15 cellular contexts compared by ENCODE assay signal in the genomic region with DNA sequence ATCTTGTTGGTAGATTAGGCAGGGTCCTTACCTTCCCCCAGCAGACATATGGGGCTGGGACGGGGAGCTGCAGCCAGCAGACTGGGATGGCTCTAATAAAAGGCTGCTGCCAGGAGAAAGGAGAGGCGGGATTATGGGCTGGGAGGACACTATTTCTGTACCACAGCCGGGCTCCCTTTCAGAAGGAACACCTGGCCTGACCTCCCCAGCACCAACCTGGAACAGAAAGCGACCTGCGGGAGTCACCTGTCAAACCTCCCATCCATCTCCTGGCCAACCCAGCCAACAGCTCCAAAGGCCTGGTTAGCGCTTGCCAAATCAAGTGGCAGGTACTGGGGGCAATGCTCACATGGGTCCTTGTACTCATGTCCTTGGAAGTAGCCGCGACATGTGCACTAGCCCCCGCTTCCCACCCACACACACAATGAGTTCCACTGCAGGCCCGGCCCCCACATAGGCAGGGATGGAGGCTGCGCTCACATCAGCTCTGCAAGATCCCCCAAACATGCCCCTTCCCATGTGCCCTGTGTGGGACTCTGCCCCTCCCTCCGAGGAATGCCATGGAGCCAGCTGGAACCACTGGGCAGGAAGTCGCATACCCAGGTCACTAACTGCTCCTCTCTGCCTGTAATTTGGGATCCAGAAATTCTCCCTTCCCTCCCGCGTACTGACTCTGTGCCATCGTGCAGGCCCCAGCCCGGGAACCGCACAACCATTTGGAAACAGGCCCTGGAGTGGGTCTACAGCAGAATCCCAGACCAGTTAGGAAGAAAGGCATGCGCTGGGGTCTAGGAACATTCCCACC.
DNase-seq lines count a peak whose midpoint lies in the region; ATAC-seq and TF ChIP-seq lines count a peak whose summit lies in the region.
"Had no signal": no experiment of that assay in that cellular context is flagged by ENCODE, and none has a peak within 500 bp of the region (broad histone marks: within the 10 kb centered on the region; RNA-seq: fewer than 3 reads in every experiment).

No MANE protein-coding gene starts in this region.

- H3K27me3 ChIP-seq in sigmoid colon = no peaks in the 10 kb centered on the region
- H3K27me3 ChIP-seq: esophagus muscularis mucosa had no signal

- H3K27ac Mint-ChIP-seq in activated T-helper 17 cell treated with anti-CD3 and anti-CD28 coated beads, Interleukin-2, amount 50 U/mL, for 72 hours = peak overlapping the region; percentile 10

- H3K9me3 ChIP-seq in sigmoid colon = no peaks in the 10 kb centered on the region
- H3K9me3 ChIP-seq: esophagus muscularis mucosa had no signal

- no peak for TF ChIP-seq EP300 in sigmoid colon (IDR thresholded peaks at IDR 0.05)

- no peak for TF ChIP-seq CTCF in sigmoid colon (IDR thresholded peaks at IDR 0.05)

- 88 to 91% methylated on average over 19 of the region's 19 CpGs for WGBS in sigmoid colon, 2 donors

- H3K27ac ChIP-seq in sigmoid colon = peak overlapping the region in 3 of 4 donors; percentile 82 to 95 (median 89)

- H3K36me3 ChIP-seq in sigmoid colon = peaks cover 4 to 68% (median 28%) of the 10 kb centered on the region in 4 donors

- TF ChIP-seq POLR2A in sigmoid colon (IDR thresholded peaks at IDR 0.05) = no peak

- no peaks in the 10 kb centered on the region for H3K4me1 Mint-ChIP-seq in activated T-helper 17 cell treated with anti-CD3 and anti-CD28 coated beads, Interleukin-2, amount 50 U/mL, for 72 hours

- no peaks in the 10 kb centered on the region for H3K9me3 Mint-ChIP-seq in activated T-helper 17 cell treated with anti-CD3 and anti-CD28 coated beads, Interleukin-2, amount 50 U/mL, for 72 hours
- H3K9me3 Mint-ChIP-seq: activated naive CD4-positive, alpha-beta T cell treated with anti-CD3 and anti-CD28 coated beads, Interleukin-2, amount 50 U/mL, for 72 hours; naive B cell had no signal

- intact Hi-C loops in sigmoid colon (cut with DNase I) = loop anchor here (10.0 kb wide), 1 partner anchor 153 kb away; no protein-coding TSS in a partner anchor

- H3K4me3 ChIP-seq in sigmoid colon = no peak overlapping the region
- H3K4me3 ChIP-seq: esophagus muscularis mucosa had no signal

- no peaks in the 10 kb centered on the region for H3K27me3 Mint-ChIP-seq in activated T-helper 17 cell treated with anti-CD3 and anti-CD28 coated beads, Interleukin-2, amount 50 U/mL, for 72 hours

- H3K4me3 Mint-ChIP-seq in activated T-helper 17 cell treated with anti-CD3 and anti-CD28 coated beads, Interleukin-2, amount 50 U/mL, for 72 hours = no peak overlapping the region

- no peak for ATAC-seq in activated T-helper 17 cell treated with anti-CD3 and anti-CD28 coated beads, Interleukin-2, amount 50 U/mL, for 72 hours (replicated peaks)
- ATAC-seq in GM21529 (IDR thresholded peaks at IDR 0.05; ENCODE audit: unreplicated experiment) = no peak
- ATAC-seq in GM18873 (IDR thresholded peaks at IDR 0.05; ENCODE audit: low FRiP score, unreplicated experiment) = no peak
- ATAC-seq: activated naive CD4-positive, alpha-beta T cell treated with anti-CD3 and anti-CD28 coated beads, Interleukin-2, amount 50 U/mL, for 72 hours had no signal

- H3K36me3 Mint-ChIP-seq in activated T-helper 17 cell treated with anti-CD3 and anti-CD28 coated beads, Interleukin-2, amount 50 U/mL, for 72 hours (ENCODE audit: low read depth) = peaks cover 85% of the 10 kb centered on the region
- H3K36me3 Mint-ChIP-seq: naive B cell had no signal

- DNase-seq in DMS 273 (lab: John Stamatoyannopoulos, UW; ENCODE audit: unreplicated experiment) (peak; percentile 58), islet precursor cell (peak; percentile 53), sigmoid colon (peak; percentile 69), NCI-H226 (no peak)
- DNase-seq in activated effector memory CD4-positive, alpha-beta T cell treated with Interleukin-2 at 50 U/mL for 16 hours = no peak
- DNase-seq: activated CD4-positive, CD25-positive, alpha-beta regulatory T cell; AML-193; naive B cell; NCI-H526; T-helper 1 cell had no signal

- peaks cover 0 to 97% (median 93%) of the 10 kb centered on the region in 4 donors for H3K4me1 ChIP-seq in sigmoid colon

Comparison
In these comparisons a context has a peak if more than half of its experiments do, and no peak if none do; other contexts are left out.
1. DNase-seq: peak in DMS 273 (single experiment), islet precursor cell (single experiment) and sigmoid colon (single experiment); none in NCI-H226 (single experiment) and activated effector memory CD4-positive, alpha-beta T cell treated with Interleukin-2 at 50 U/mL for 16 hours (single experiment).